Comparison of ENCODE assay signal across 15 cellular contexts in genomic region chr3:33071181-33071580, GRCh38.
"Had no signal": no experiment of that assay in that cellular context is flagged by ENCODE, and none has a peak within 500 bp of the region (broad histone marks: within the 10 kb centered on the region; RNA-seq: fewer than 3 reads in every experiment).

No MANE protein-coding gene starts in this region.

- ATAC-seq: heart left ventricle had no signal

- H3K27ac Mint-ChIP-seq: activated naive CD8-positive, alpha-beta T cell treated with anti-CD3 and anti-CD28 coated beads, Interleukin-2, amount 10 ng/mL, durations not matched to agents 7 days and 5 days; T-helper 1 cell treated with Interleukin-12 subunit alpha and Interleukin-12 subunit beta and Interleukin-4 antibody, amounts not matched to agents 30 μg/mL and 1 μg/mL, for 36 hours; type B pancreatic cell had no signal

- DNase-seq: activated CD4-positive, alpha-beta T cell treated with anti-CD3 and anti-CD28 coated beads for 1 hour; activated CD8-positive, alpha-beta memory T cell treated with anti-CD3 and anti-CD28 coated beads for 24 hours; activated gamma-delta T cell; activated naive CD8-positive, alpha-beta T cell treated with anti-CD3 and anti-CD28 coated beads, Interleukin-2, amount 10 ng/mL, durations not matched to agents 7 days and 5 days; anterior cingulate cortex; foreskin melanocyte; heart left ventricle; left ventricle myocardium inferior; mesenchymal stem cell; ovary; stimulated activated CD4-positive, alpha-beta T cell treated with anti-CD3 and anti-CD28 coated beads, Interleukin-2, amount 100 ng/mL, for 48 hours; stimulated activated naive CD4-positive, alpha-beta T cell treated with Interleukin-2 at 50 U/mL for 16 hours had no signal

- H3K27ac ChIP-seq: heart left ventricle, left ventricle myocardium inferior, ovary had no signal

- H3K4me3 ChIP-seq: heart left ventricle, left ventricle myocardium inferior, ovary had no signal

- H3K4me3 Mint-ChIP-seq: activated naive CD8-positive, alpha-beta T cell treated with anti-CD3 and anti-CD28 coated beads, Interleukin-2, amount 10 ng/mL, durations not matched to agents 7 days and 5 days; neural crest cell; T-helper 1 cell treated with Interleukin-12 subunit alpha and Interleukin-12 subunit beta and Interleukin-4 antibody, amounts not matched to agents 30 μg/mL and 1 μg/mL, for 36 hours; type B pancreatic cell had no signal

- H3K9me3 ChIP-seq: heart left ventricle, left ventricle myocardium inferior, ovary had no signal

- H3K27me3 ChIP-seq: heart left ventricle, ovary had no signal

- H3K36me3 ChIP-seq: ovary had no signal

- H3K27me3 Mint-ChIP-seq: activated naive CD8-positive, alpha-beta T cell treated with anti-CD3 and anti-CD28 coated beads, Interleukin-2, amount 10 ng/mL, durations not matched to agents 7 days and 5 days; type B pancreatic cell had no signal

- H3K4me1 ChIP-seq: left ventricle myocardium inferior had no signal

- H3K9me3 Mint-ChIP-seq: activated naive CD8-positive, alpha-beta T cell treated with anti-CD3 and anti-CD28 coated beads, Interleukin-2, amount 10 ng/mL, durations not matched to agents 7 days and 5 days; neural crest cell; T-helper 1 cell treated with Interleukin-12 subunit alpha and Interleukin-12 subunit beta and Interleukin-4 antibody, amounts not matched to agents 30 μg/mL and 1 μg/mL, for 36 hours; type B pancreatic cell had no signal
